ENCODE assay signal across 11 cellular contexts in genomic region chr1:81702903-81703302, GRCh38.
A peak's percentile ranks its signal among the peaks of the same experiment; 100 is the strongest.
DNase-seq lines count a peak whose midpoint lies in the region; ATAC-seq and TF ChIP-seq lines count a peak whose summit lies in the region.
"Had no signal": no experiment of that assay in that cellular context is flagged by ENCODE, and none has a peak within 500 bp of the region (broad histone marks: within the 10 kb centered on the region; RNA-seq: fewer than 3 reads in every experiment).

No MANE protein-coding gene starts in this region.

- no peaks in the 10 kb centered on the region for H3K9me3 ChIP-seq in CD4-positive, alpha-beta T cell (ENCODE audit: control insufficient read depth, low read length)

- H3K4me3 Mint-ChIP-seq in chondrocyte (ENCODE audit: unreplicated experiment) = peak overlapping the region; percentile 1
- H3K4me3 Mint-ChIP-seq in CD4-positive, alpha-beta T cell = no peak overlapping the region
- H3K4me3 Mint-ChIP-seq: CD14-positive monocyte; central memory CD8-positive, alpha-beta T cell had no signal

- peaks cover 53% of the 10 kb centered on the region for H3K4me1 Mint-ChIP-seq in chondrocyte (ENCODE audit: low read depth)
- H3K4me1 Mint-ChIP-seq in CD4-positive, alpha-beta T cell (ENCODE audit: low read depth) = no peaks in the 10 kb centered on the region
- H3K4me1 Mint-ChIP-seq: CD14-positive monocyte; central memory CD8-positive, alpha-beta T cell had no signal

- no peak for ATAC-seq in CD4-positive, alpha-beta T cell (ENCODE audit: poor library complexity)
- no peak for ATAC-seq in HG03378 (IDR thresholded peaks at IDR 0.05; ENCODE audit: unreplicated experiment)

- H3K36me3 Mint-ChIP-seq in chondrocyte (ENCODE audit: low read depth) = no peaks in the 10 kb centered on the region
- no peaks in the 10 kb centered on the region for H3K36me3 Mint-ChIP-seq in CD4-positive, alpha-beta T cell (ENCODE audit: low read depth)
- H3K36me3 Mint-ChIP-seq: CD14-positive monocyte had no signal

- H3K9me3 Mint-ChIP-seq in chondrocyte (ENCODE audit: low read depth) = no peaks in the 10 kb centered on the region
- H3K9me3 Mint-ChIP-seq in CD4-positive, alpha-beta T cell = peaks cover 5% of the 10 kb centered on the region

- no peaks in the 10 kb centered on the region for H3K27me3 Mint-ChIP-seq in chondrocyte (ENCODE audit: low read depth)
- no peaks in the 10 kb centered on the region for H3K27me3 Mint-ChIP-seq in CD4-positive, alpha-beta T cell
- H3K27me3 Mint-ChIP-seq: central memory CD8-positive, alpha-beta T cell had no signal

- peak; percentile 6 for DNase-seq in Caki2 (ENCODE audit: low read depth)
- DNase-seq in M059J (ENCODE audit: low read depth) = peak; percentile 78
- no peak for DNase-seq in chondrocyte (ENCODE audit: low spot score)
- peak; percentile 59 for DNase-seq in myocyte (ENCODE audit: low read depth)
- DNase-seq in head of caudate nucleus = no peak
- DNase-seq in CD4-positive, alpha-beta T cell = no peak
- no peak for DNase-seq in GM10266 (ENCODE audit: extremely low spot score)
- DNase-seq: NCI-H1694 had no signal

- H3K27me3 ChIP-seq in CD4-positive, alpha-beta T cell (ENCODE audit: control insufficient read depth, insufficient read depth, low read length) = no peaks in the 10 kb centered on the region

- in situ Hi-C loops in Caki2 (cut with HindIII; ENCODE audit: low pct_unique_long_range_greater_than_20kb, low sequenced_read_pairs) = no loop called here

- intact Hi-C loops in head of caudate nucleus (cut with DNase I) = no loop called here
- intact Hi-C loops in CD4-positive, alpha-beta T cell (cut with DNase I, micrococcal nuclease) = no loop called here

- peak overlapping the region; percentile 92 for H3K27ac Mint-ChIP-seq in chondrocyte (ENCODE audit: unreplicated experiment)
- no peak overlapping the region for H3K27ac Mint-ChIP-seq in CD4-positive, alpha-beta T cell
- H3K27ac Mint-ChIP-seq: CD14-positive monocyte had no signal

- POLR2A ChIA-PET in CD4-positive, alpha-beta T cell (lab: Charles Lee) = no interaction called here

- H3K27ac ChIP-seq in CD4-positive, alpha-beta T cell (ENCODE audit: low read depth, low read length) = no peak overlapping the region

- CTCF ChIA-PET in CD4-positive, alpha-beta T cell (lab: Charles Lee) = no interaction called here

- no peak for TF ChIP-seq CTCF in chondrocyte (IDR thresholded peaks at IDR 0.05)
- TF ChIP-seq CTCF in CD4-positive, alpha-beta T cell (IDR thresholded peaks at IDR 0.05) = no peak
- TF ChIP-seq CTCF in GM10266 (IDR thresholded peaks at IDR 0.05; ENCODE audit: control insufficient read depth, insufficient read depth, low read depth, missing control alignments) = no peak

Comparison
In these comparisons a context has a peak if more than half of its experiments do, and no peak if none do; other contexts are left out.
1. DNase-seq: peak in Caki2 (single experiment), M059J (single experiment) and myocyte (single experiment); none in chondrocyte (single experiment), head of caudate nucleus (0 of 42), CD4-positive, alpha-beta T cell (0 of 10) and GM10266 (single experiment).